29 cellular contexts compared by ENCODE assay signal in the genomic region with DNA sequence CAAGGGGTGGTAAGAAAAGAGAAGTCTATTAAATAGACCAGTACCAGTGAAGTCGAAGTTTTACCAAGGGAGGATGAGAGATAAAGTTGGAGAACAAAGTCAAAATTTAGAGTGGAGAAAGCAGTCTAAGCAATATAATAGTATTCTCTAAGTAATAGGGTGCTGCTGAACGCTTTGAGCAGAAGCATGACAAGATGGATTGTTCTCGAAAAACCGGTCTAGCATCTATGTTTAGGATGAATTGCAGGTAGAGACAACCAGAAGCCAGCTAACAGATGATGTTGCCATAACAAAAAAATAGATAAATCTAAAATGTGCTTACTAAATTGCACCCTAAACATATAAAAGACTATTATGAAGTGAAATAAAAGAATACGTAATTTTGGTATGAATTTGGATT.
"Had no signal": no experiment of that assay in that cellular context is flagged by ENCODE, and none has a peak within 500 bp of the region (broad histone marks: within the 10 kb centered on the region; RNA-seq: fewer than 3 reads in every experiment).

No MANE protein-coding gene starts in this region.

- H3K9me3 ChIP-seq: SJCRH30 had no signal

- H3K4me3 ChIP-seq: SJCRH30, SK-N-MC had no signal

- H3K27me3 ChIP-seq: brain microvascular endothelial cell had no signal

- H3K4me1 ChIP-seq: SJCRH30 had no signal

- ATAC-seq: activated CD8-positive, alpha-beta memory T cell treated with anti-CD3 and anti-CD28 coated beads, Interleukin-2, amount 10 ng/mL, durations not matched to agents 7 days and 5 days; Panc1 had no signal

- DNase-seq: activated CD4-positive, alpha-beta memory T cell treated with anti-CD3 and anti-CD28 coated beads, Interleukin-2, amount 10 ng/mL, durations not matched to agents 7 days and 5 days; activated CD4-positive, alpha-beta T cell treated with anti-CD3 and anti-CD28 coated beads for 1 hour; activated CD4-positive, alpha-beta T cell treated with anti-CD3 and anti-CD28 coated beads for 48 hours; activated CD4-positive, CD25-positive, alpha-beta regulatory T cell; activated CD8-positive, alpha-beta memory T cell treated with anti-CD3 and anti-CD28 coated beads for 24 hours; activated CD8-positive, alpha-beta memory T cell treated with anti-CD3 and anti-CD28 coated beads, Interleukin-2, amount 10 ng/mL, durations not matched to agents 7 days and 5 days; activated CD8-positive, alpha-beta memory T cell treated with anti-CD3 and anti-CD28 coated beads, Interleukin-2, amount 50 U/mL, for 48 hours; activated effector memory CD4-positive, alpha-beta T cell treated with Interleukin-2 at 50 U/mL for 16 hours; activated naive CD4-positive, alpha-beta T cell treated with anti-CD3 and anti-CD28 coated beads, Interleukin-2, amount 50 U/mL, for 16 hours; activated naive CD8-positive, alpha-beta T cell treated with anti-CD3 and anti-CD28 coated beads for 36 hours; activated T-cell treated with anti-CD3 and anti-CD28 coated beads, Interleukin-2, amount 50 U/mL, for 48 hours; amniotic stem cell; aorta; brain microvascular endothelial cell; central memory CD4-positive, alpha-beta T cell; Karpas-422; NCI-H1105 treated with DMSO at 0.1 percent for 48 hours; NCI-H1436; NCI-H1694; NCI-H2081 treated with DMSO at 0.1 percent for 48 hours; NCI-H345; NCI-H524 treated with DMSO at 0.1 percent for 48 hours; NCI-H82; SHP77; SJCRH30; T1000; WERI-Rb-1 had no signal

- H3K27ac ChIP-seq: brain microvascular endothelial cell, SJCRH30, SK-N-MC, WERI-Rb-1 had no signal

- H3K36me3 ChIP-seq: brain microvascular endothelial cell, SJCRH30, WERI-Rb-1 had no signal
